5 cellular contexts compared by ENCODE assay signal in the genomic region with DNA sequence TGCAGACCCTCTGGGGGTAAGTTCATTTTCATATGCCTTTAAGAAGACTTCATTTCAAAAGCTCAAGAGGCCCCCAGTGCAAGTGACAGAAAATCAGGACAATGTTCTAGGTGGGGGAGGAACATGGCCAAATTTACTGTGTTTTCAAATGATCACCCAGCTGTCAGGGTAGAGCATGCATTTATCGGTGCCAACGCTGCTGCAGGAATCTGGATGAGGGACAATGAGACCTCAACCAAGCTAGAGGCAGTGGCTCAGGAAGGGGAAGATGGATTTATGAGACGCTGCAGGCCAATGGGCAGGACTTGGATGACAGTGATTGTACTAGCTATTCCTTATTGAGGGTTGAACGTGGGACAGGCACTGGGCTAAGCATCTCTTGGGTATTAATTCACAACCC.
"Had no signal": no experiment of that assay in that cellular context is flagged by ENCODE, and none has a peak within 500 bp of the region (broad histone marks: within the 10 kb centered on the region; RNA-seq: fewer than 3 reads in every experiment).

No MANE protein-coding gene starts in this region.

- H3K4me3 Mint-ChIP-seq: GM23338, H9 had no signal

- H3K9me3 Mint-ChIP-seq: GM23338, H9 had no signal

- DNase-seq: H9, HCEC 1CT, IMR-90 had no signal

- H3K27ac Mint-ChIP-seq: GM23338, H9 had no signal

- H3K4me3 ChIP-seq: GM23338, K562 had no signal
